19 cellular contexts compared by ENCODE assay signal in the genomic region with DNA sequence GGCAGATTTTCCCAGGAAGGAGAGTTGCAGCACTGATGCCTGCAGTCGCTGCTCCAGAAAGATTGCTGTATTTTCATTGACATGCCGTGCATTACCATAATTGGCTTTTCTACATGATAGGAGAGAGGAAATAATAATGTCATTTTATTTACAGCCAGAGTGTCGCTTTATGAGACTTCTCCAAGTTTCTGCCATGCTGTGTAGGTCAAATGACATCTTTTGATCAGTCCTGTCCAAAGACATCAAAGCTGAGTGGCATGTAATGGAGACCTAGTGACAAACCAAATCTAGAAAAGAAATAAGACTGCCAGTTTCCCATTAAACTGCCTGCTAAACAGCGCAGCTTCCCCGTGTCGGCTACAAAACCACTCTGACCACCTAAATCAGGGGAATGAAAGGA.
"Had no signal": no experiment of that assay in that cellular context is flagged by ENCODE, and none has a peak within 500 bp of the region (broad histone marks: within the 10 kb centered on the region; RNA-seq: fewer than 3 reads in every experiment).

No MANE protein-coding gene starts in this region.

- H3K4me1 Mint-ChIP-seq: endodermal cell had no signal

- DNase-seq: colonic mucosa; endodermal cell; head of caudate nucleus; kidney; left colon; naive thymus-derived CD4-positive, alpha-beta T cell; occipital lobe; pancreas; psoas muscle; spleen; stimulated activated CD4-positive, alpha-beta T cell treated with anti-CD3 and anti-CD28 coated beads, Interleukin-15, amount 100 ng/mL, for 24 hours; stimulated activated CD4-positive, alpha-beta T cell treated with anti-CD3 and anti-CD28 coated beads, Interleukin-1b, Interleukin-23, amount 100 ng/mL, for 48 hours; stimulated activated CD4-positive, alpha-beta T cell treated with anti-CD3 and anti-CD28 coated beads, Interleukin-4, amount 100 ng/mL, for 24 hours; stimulated activated naive CD8-positive, alpha-beta T cell treated with anti-CD3 and anti-CD28 coated beads, Interleukin-15, amount 100 ng/mL, for 72 hours; testis; transverse colon had no signal

- H3K4me2 ChIP-seq: hepatocyte had no signal

- ATAC-seq: left colon, pancreas, sciatic nerve had no signal

- H3K27ac ChIP-seq: colonic mucosa, hepatocyte, pancreas, psoas muscle, spleen, testis, transverse colon had no signal

- H3K27me3 ChIP-seq: colonic mucosa, hepatocyte, pancreas, spleen, testis, transverse colon had no signal

- H3K36me3 ChIP-seq: colonic mucosa, pancreas, spleen, transverse colon had no signal

- H3K9me3 Mint-ChIP-seq: endodermal cell; naive thymus-derived CD4-positive, alpha-beta T cell; stimulated activated naive B cell treated with anti-CD40 and anti-IgM and Interleukin-4, amounts not matched to agents 10 μg/mL and 1 μg/mL and 100 μg/mL, for 72 hours; stimulated activated naive CD8-positive, alpha-beta T cell treated with anti-CD3 and anti-CD28 coated beads, Interleukin-15, amount 100 ng/mL, for 72 hours had no signal

- H3K4me3 ChIP-seq: colonic mucosa, hepatocyte, pancreas, psoas muscle, spleen, testis, transverse colon had no signal

- H3K27me3 Mint-ChIP-seq: naive thymus-derived CD4-positive, alpha-beta T cell; stimulated activated naive B cell treated with anti-CD40 and anti-IgM and Interleukin-4, amounts not matched to agents 10 μg/mL and 1 μg/mL and 100 μg/mL, for 72 hours; stimulated activated naive CD8-positive, alpha-beta T cell treated with anti-CD3 and anti-CD28 coated beads, Interleukin-15, amount 100 ng/mL, for 72 hours had no signal

- H3K27ac Mint-ChIP-seq: endodermal cell; naive thymus-derived CD4-positive, alpha-beta T cell; stimulated activated naive B cell treated with anti-CD40 and anti-IgM and Interleukin-4, amounts not matched to agents 10 μg/mL and 1 μg/mL and 100 μg/mL, for 72 hours; stimulated activated naive CD8-positive, alpha-beta T cell treated with anti-CD3 and anti-CD28 coated beads, Interleukin-15, amount 100 ng/mL, for 72 hours had no signal

- H3K4me3 Mint-ChIP-seq: endodermal cell; stimulated activated naive CD8-positive, alpha-beta T cell treated with anti-CD3 and anti-CD28 coated beads, Interleukin-15, amount 100 ng/mL, for 72 hours had no signal

- H2AFZ ChIP-seq: hepatocyte had no signal

- H3K4me1 ChIP-seq: colonic mucosa, transverse colon had no signal

- H3K9me3 ChIP-seq: colonic mucosa, psoas muscle, spleen, testis, transverse colon had no signal
